ENCODE assay signal across 11 cellular contexts in genomic region chr3:98765721-98766120, GRCh38.
"Had no signal": no experiment of that assay in that cellular context is flagged by ENCODE, and none has a peak within 500 bp of the region (broad histone marks: within the 10 kb centered on the region; RNA-seq: fewer than 3 reads in every experiment).

No MANE protein-coding gene starts in this region.

- H3K4me1 ChIP-seq: colonic mucosa had no signal

- H3K36me3 ChIP-seq: colonic mucosa, ovary, upper lobe of right lung had no signal

- H3K9me3 ChIP-seq: colonic mucosa, ovary, testis, upper lobe of right lung had no signal

- DNase-seq: activated CD4-positive, alpha-beta T cell treated with anti-CD3 and anti-CD28 coated beads for 48 hours; activated naive CD4-positive, alpha-beta T cell treated with Interleukin-2 at 50 U/mL for 16 hours; caudate nucleus; colonic mucosa; effector memory CD4-positive, alpha-beta T cell; islet precursor cell; ovary; stimulated activated CD4-positive, alpha-beta T cell treated with anti-CD3 and anti-CD28 coated beads, Interleukin-15, amount 100 ng/mL, for 24 hours; stimulated activated CD4-positive, alpha-beta T cell treated with anti-CD3 and anti-CD28 coated beads, Interleukin-4, amount 100 ng/mL, for 24 hours; testis; upper lobe of right lung had no signal

- ATAC-seq: upper lobe of right lung had no signal

- H3K27ac ChIP-seq: colonic mucosa, ovary, testis, upper lobe of right lung had no signal

- H3K4me3 ChIP-seq: colonic mucosa, ovary, testis had no signal

- H3K27me3 ChIP-seq: colonic mucosa, ovary, testis, upper lobe of right lung had no signal
